ENCODE assay signal across 12 cellular contexts in genomic region chr22:44357296-44357961, GRCh38. TPM values are rescaled to one million over a fixed set of nuclear protein-coding genes. Genes with fewer than 3 reads are reported as not detected.
DNase-seq lines count a peak whose midpoint lies in the region; ATAC-seq, FAIRE-seq and TF ChIP-seq lines count a peak whose summit lies in the region.
"Had no signal": no experiment of that assay in that cellular context is flagged by ENCODE, and none has a peak within 500 bp of the region (broad histone marks: within the 10 kb centered on the region; RNA-seq: fewer than 3 reads in every experiment).

No MANE protein-coding gene starts in this region.

- H3K79me2 ChIP-seq in K562 (ENCODE audit: control insufficient read depth, insufficient read depth, low read length), result no peaks in the 10 kb centered on the region

- WGBS in K562 (ENCODE audit: insufficient coverage, low coverage, missing lambda C conversion rate), result 1% methylated on average over 9 of the region's 10 CpGs

- H3K4me1 ChIP-seq in K562 (replicated peaks in 1 of 2; ENCODE audit: control insufficient read depth in 2 of 2, insufficient read depth in 2 of 2, low read length in 2 of 2) (no peaks in the 10 kb centered on the region), lower lobe of right lung (peaks cover 7% of the 10 kb centered on the region)

- H3K27me3 ChIP-seq in H7 (ENCODE audit: control insufficient read depth, insufficient read depth, low read length) (no peaks in the 10 kb centered on the region), K562 (ENCODE audit: control insufficient read depth in 2 of 2, insufficient read depth in 2 of 2, low read length in 2 of 2) (peaks cover 0 to 35% of the 10 kb centered on the region in 2 experiments; a peak in 3 of 5 replicates), lower lobe of right lung (ENCODE audit: low read depth) (peaks cover 4% of the 10 kb centered on the region)
- H3K27me3 ChIP-seq: ovary had no signal

- no peak for ATAC-seq in K562
- no peak for ATAC-seq in lower lobe of right lung
- no peak for ATAC-seq in GM18498 (IDR thresholded peaks at IDR 0.05; ENCODE audit: unreplicated experiment)
- no peak for ATAC-seq in HG03571 (IDR thresholded peaks at IDR 0.05; ENCODE audit: unreplicated experiment)
- ATAC-seq: activated CD8-positive, alpha-beta T cell treated with anti-CD3 and anti-CD28 coated beads for 36 hours had no signal

- BruUV-seq in K562 (replicated peaks; lab: Mats Ljungman, UMichigan), result no TSS peak

- H2AFZ ChIP-seq in K562 (ENCODE audit: low read depth, low read length), result no peak overlapping the region

- TF ChIP-seq CTCF in K562 (IDR thresholded peaks at IDR 0.05 in 2 of 3, conservative IDR thresholded peaks at IDR 0.05 in 1 of 3; ENCODE audit: insufficient read depth in 2 of 3, low read depth in 1 of 3, low read length in 3 of 3), result no peak
- no peak for TF ChIP-seq CTCF in lower lobe of right lung (IDR thresholded peaks at IDR 0.05)

- FAIRE-seq in K562 (lab: Jason Lieb, UNC), result no peak

- intact Hi-C loops in K562 (cut with micrococcal nuclease), result no loop called here
- intact Hi-C loops in lower lobe of right lung (cut with DNase I), result no loop called here

- no peaks in the 10 kb centered on the region for H3K9me1 ChIP-seq in K562 (ENCODE audit: control insufficient read depth, insufficient read depth, low read length)

- in situ Hi-C loops in K562 (cut with MboI), result no loop called here

- POLR2A ChIA-PET in K562 (lab: Yijun Ruan, JAX), result interaction anchor here (0.7 kb wide), 1 partner anchor 30 kb away, joined by 3 read pairs; no protein-coding TSS in a partner anchor

- no peak overlapping the region for H3K27ac ChIP-seq in K562 (ENCODE audit: extremely low read depth, low read depth, low read length)
- H3K27ac ChIP-seq in lower lobe of right lung, result no peak overlapping the region
- H3K27ac ChIP-seq: C4-2B had no signal

- H3K9ac ChIP-seq in K562 (ENCODE audit: insufficient read depth in 1 of 2, low read depth in 2 of 2, low read length in 2 of 2), result no peak overlapping the region

- H4K20me1 ChIP-seq in K562 (replicated peaks; ENCODE audit: control insufficient read depth, insufficient read depth, low read length), result peaks cover under 1% of the 10 kb centered on the region; the same call in 1 of the 2 replicates

- TF ChIP-seq EP300 in K562 (IDR thresholded peaks at IDR 0.05; ENCODE audit: low read length), result no peak

- H3K9me3 ChIP-seq in K562 (replicated peaks; ENCODE audit: control insufficient read depth, insufficient read depth, low read depth, low read length), result no peaks in the 10 kb centered on the region
- no peaks in the 10 kb centered on the region for H3K9me3 ChIP-seq in lower lobe of right lung
- H3K9me3 ChIP-seq: ovary had no signal

- no peak for TF ChIP-seq RAD21 in K562 (CRISPR knock-in tag; conservative IDR thresholded peaks at IDR 0.05 in 1 of 2, IDR thresholded peaks at IDR 0.05 in 1 of 2)

- DNase-seq in A172 (ENCODE audit: low spot score), result peak; percentile 21
- DNase-seq in H7, result peak; percentile 77
- no peak for DNase-seq in K562 (ENCODE audit: extremely low read depth in 1 of 4, low spot score in 3 of 4)
- DNase-seq in lower lobe of right lung, result peak; percentile 20
- DNase-seq in effector CD4-positive, alpha-beta T cell, result no peak
- DNase-seq in NCI-H510A treated with DMSO at 0.1 percent for 48 hours (lab: John Stamatoyannopoulos, UW), result no peak
- DNase-seq: activated CD8-positive, alpha-beta T cell treated with anti-CD3 and anti-CD28 coated beads for 36 hours; activated naive CD4-positive, alpha-beta T cell treated with anti-CD3 and anti-CD28 coated beads, Interleukin-2, amount 10 ng/mL, durations not matched to agents 7 days and 5 days had no signal

- TF ChIP-seq POLR2A in K562 (conservative IDR thresholded peaks at IDR 0.05), result no peak

- H3K4me3 ChIP-seq in H7 (ENCODE audit: insufficient read depth, low read depth, low read length) (no peak overlapping the region), K562 (no peak overlapping the region), lower lobe of right lung (no peak overlapping the region)
- H3K4me3 ChIP-seq: ovary had no signal

- H3K36me3 ChIP-seq in H7 (replicated peaks; ENCODE audit: control insufficient read depth, insufficient read depth, low read length), result no peaks in the 10 kb centered on the region
- no peaks in the 10 kb centered on the region for H3K36me3 ChIP-seq in K562 (ENCODE audit: control insufficient read depth, insufficient read depth, low read length)
- H3K36me3 ChIP-seq in lower lobe of right lung, result no peaks in the 10 kb centered on the region
- H3K36me3 ChIP-seq: ovary had no signal

- H3K4me2 ChIP-seq in K562 (ENCODE audit: insufficient read depth, low read length), result no peak overlapping the region

- CTCF ChIA-PET in K562 (lab: Yijun Ruan, JAX; ENCODE audit: low intra/inter-chr PET ratio), result no interaction called here

TF ChIP-seq in K562, 482 proteins besides CTCF, POLR2A, EP300 and RAD21:
- TF ChIP-seq L3MBTL2 (IDR thresholded peaks at IDR 0.05) (no peak), ZFP36 (IDR thresholded peaks at IDR 0.05; ENCODE audit: low read depth, low read length, partially characterized antibody) (peak; percentile 65), RBM25 (IDR thresholded peaks at IDR 0.05; ENCODE audit: low read depth, low read length, severe bottlenecking) (peak; percentile 75)

RNA-seq across cellular contexts. Expression of gene SHISAL1, which starts 44.7 kb away (rescaled TPM):
- total RNA-seq in A172 (2014; rRNA removed; shearing (Covaris generic)), result 2.6 and 3.1 TPM in 2 replicates
- 1.3 and 2.9 TPM in 2 replicates for total RNA-seq in H7 (2014; rRNA removed; shearing (Covaris generic))
- total RNA-seq in K562 (2011; cell fraction: chromatin; rRNA removed; ENCODE audit: low replicate concordance), result not detected in 2 replicates
- total RNA-seq in K562 (2011; cell fraction: nucleolus; rRNA removed), result not detected in 2 replicates
- total RNA-seq in K562 (2011; cell fraction: nucleoplasm; rRNA removed), result not detected in 2 replicates
- total RNA-seq in K562 (2014; rRNA removed) (not detected in 2 replicates), K562 (2014; rRNA removed; fragmentation: Illumina TruSeq; extraction: Trizol) (not detected in 2 replicates), K562 (2015; rRNA removed; fragmentation: Illumina TruSeq; extraction: Trizol) (not detected in 2 replicates), K562 (2021) (not detected in 2 replicates), lower lobe of right lung (0.32 TPM)
- polyA plus RNA-seq in K562 (2011; rRNA removed) (not detected in 2 replicates), K562 (2014; fragmentation: Illumina TruSeq; extraction: Trizol) (not detected in 2 replicates), K562 (2014; fragmentation: Nextera tagmentation; extraction: Ambion mirVana) (not detected), K562 (2014; rRNA removed) (not detected in 2 replicates)
- polyA plus RNA-seq in K562 (2011; cell fraction: cytosol; rRNA removed), result not detected in 2 replicates
- not detected in 2 replicates for polyA plus RNA-seq in K562 (2011; cell fraction: nucleus; rRNA removed)
- polyA plus RNA-seq in K562 (2012), result 0.03 TPM in 1 of 2 replicates, not detected in the other
- polyA minus RNA-seq in K562 (2011; rRNA and poly(A)+ RNA removed), result not detected in 2 replicates
- not detected in 2 replicates for polyA minus RNA-seq in K562 (2011; cell fraction: cytosol; rRNA and poly(A)+ RNA removed)
- polyA minus RNA-seq in K562 (2011; cell fraction: nucleus; rRNA and poly(A)+ RNA removed), result under 0.01 TPM in 1 of 2 replicates, not detected in the other
- total RNA-seq: activated CD8-positive, alpha-beta T cell treated with anti-CD3 and anti-CD28 coated beads for 36 hours had no signal

Comparison
In these comparisons a context has a peak if more than half of its experiments do, and no peak if none do; other contexts are left out.
1. DNase-seq: peak in A172 (single experiment), H7 (single experiment) and lower lobe of right lung (single experiment); none in K562 (0 of 4), effector CD4-positive, alpha-beta T cell (single experiment) and NCI-H510A treated with DMSO at 0.1 percent for 48 hours (single experiment).